14 cellular contexts compared by ENCODE assay signal in genomic region chr2:97997774-97998392, GRCh38. TPM values are rescaled to one million over a fixed set of nuclear protein-coding genes. Genes with fewer than 3 reads are reported as not detected.
DNase-seq lines count a peak whose midpoint lies in the region; TF ChIP-seq lines count a peak whose summit lies in the region.
"Had no signal": no experiment of that assay in that cellular context is flagged by ENCODE, and none has a peak within 500 bp of the region (broad histone marks: within the 10 kb centered on the region; RNA-seq: fewer than 3 reads in every experiment).

No MANE protein-coding gene starts in this region.

- no peaks in the 10 kb centered on the region for H3K9me3 ChIP-seq in CD8-positive, alpha-beta memory T cell (ENCODE audit: low read length)
- H3K9me3 ChIP-seq in testis = no peaks in the 10 kb centered on the region
- H3K9me3 ChIP-seq: Caco-2, heart left ventricle, transverse colon had no signal

- 50 to 70% methylated on average over 8 of the region's 8 CpGs for WGBS in testis, 2 donors

- H3K36me3 Mint-ChIP-seq in CD8-positive, alpha-beta memory T cell = peaks cover 0 to 4% (median 0%) of the 10 kb centered on the region in 3 donors
- H3K36me3 Mint-ChIP-seq: mesothelial cell of epicardium had no signal

- TF ChIP-seq CTCF in epithelial cell of esophagus (IDR thresholded peaks at IDR 0.05; ENCODE audit: insufficient read depth, low read depth, low read length, missing control alignments) = no peak
- no peak for TF ChIP-seq CTCF in testis (IDR thresholded peaks at IDR 0.05)

- H3K4me3 ChIP-seq in epithelial cell of esophagus (ENCODE audit: low read length) (no peak overlapping the region), testis (no peak overlapping the region)
- no peak overlapping the region for H3K4me3 ChIP-seq in CD8-positive, alpha-beta memory T cell (ENCODE audit: low read length)
- H3K4me3 ChIP-seq: heart left ventricle, transverse colon had no signal

- H3K4me1 ChIP-seq in CD8-positive, alpha-beta memory T cell (ENCODE audit: insufficient read depth, low read length) = peaks cover 23% of the 10 kb centered on the region
- H3K4me1 ChIP-seq in testis = peaks cover 15% of the 10 kb centered on the region

- H3K27me3 ChIP-seq in CD8-positive, alpha-beta memory T cell (ENCODE audit: insufficient read depth, low read length, poor library complexity, severe bottlenecking) = no peaks in the 10 kb centered on the region
- no peaks in the 10 kb centered on the region for H3K27me3 ChIP-seq in testis
- H3K27me3 ChIP-seq: heart left ventricle, transverse colon had no signal

- peaks cover 24 to 27% (median 27%) of the 10 kb centered on the region in 3 donors for H3K4me1 Mint-ChIP-seq in CD8-positive, alpha-beta memory T cell

- no peak for TF ChIP-seq POLR2A in testis (IDR thresholded peaks at IDR 0.05)

- CTCF ChIA-PET in CD8-positive, alpha-beta memory T cell (lab: Charles Lee) = no interaction called here

- no peaks in the 10 kb centered on the region for H3K36me3 ChIP-seq in CD8-positive, alpha-beta memory T cell (ENCODE audit: insufficient read depth, low read length)
- H3K36me3 ChIP-seq in testis (ENCODE audit: low read depth, missing control alignments) = no peaks in the 10 kb centered on the region
- H3K36me3 ChIP-seq: heart left ventricle, transverse colon had no signal

- no peak overlapping the region for H3K27ac ChIP-seq in CD8-positive, alpha-beta memory T cell (ENCODE audit: low read depth, low read length)
- H3K27ac ChIP-seq in testis = no peak overlapping the region
- H3K27ac ChIP-seq: heart left ventricle, transverse colon had no signal

- intact Hi-C loops in testis (cut with DNase I; ENCODE audit: low total_unique reads) = no loop called here

- no peaks in the 10 kb centered on the region for H3K27me3 Mint-ChIP-seq in CD8-positive, alpha-beta memory T cell

- H3K27ac Mint-ChIP-seq in CD8-positive, alpha-beta memory T cell = peak overlapping the region in 1 of 8 donors; percentile 22
- H3K27ac Mint-ChIP-seq: mesothelial cell of epicardium had no signal

- no peaks in the 10 kb centered on the region for H3K9me3 Mint-ChIP-seq in CD8-positive, alpha-beta memory T cell
- H3K9me3 Mint-ChIP-seq: mesothelial cell of epicardium had no signal

- POLR2A ChIA-PET in CD8-positive, alpha-beta memory T cell (lab: Charles Lee) = no interaction called here

- DNase-seq in COLO668 (lab: John Stamatoyannopoulos, UW; ENCODE audit: unreplicated experiment) (peak; percentile 91), NCI-H128 (lab: John Stamatoyannopoulos, UW; ENCODE audit: unreplicated experiment) (peak; percentile 35), NCI-H2196 treated with DMSO at 0.1 percent for 48 hours (lab: John Stamatoyannopoulos, UW; ENCODE audit: unreplicated experiment) (peak; percentile 90), epithelial cell of esophagus (ENCODE audit: low read depth) (peak; percentile 79), testis (no peak), activated T-cell treated with anti-CD3 and anti-CD28 coated beads for 4 hours (no peak), cerebellum (ENCODE audit: low spot score) (no peak)
- DNase-seq in CD8-positive, alpha-beta memory T cell = no peak
- DNase-seq: activated CD4-positive, alpha-beta T cell treated with anti-CD3 and anti-CD28 coated beads for 4 hours; Caco-2; heart left ventricle; stimulated activated CD4-positive, alpha-beta T cell treated with anti-CD3 and anti-CD28 coated beads, Interleukin-4, amount 100 ng/mL, for 24 hours; transverse colon had no signal

- H3K4me3 Mint-ChIP-seq in CD8-positive, alpha-beta memory T cell = peak overlapping the region in 3 of 7 donors; percentile 33 to 61 (median 34)
- H3K4me3 Mint-ChIP-seq: mesothelial cell of epicardium had no signal

RNA-seq across cellular contexts. Expression of gene TMEM131, which starts 2.1 kb away (rescaled TPM):
- total RNA-seq in CD8-positive, alpha-beta memory T cell = 10 to 100 TPM; 34.7 to 35.4 TPM
- 14.4 TPM for polyA plus RNA-seq in CD8-positive, alpha-beta memory T cell
- total RNA-seq in testis = 10 to 100 TPM; 49.6 to 54.8 TPM
- polyA plus RNA-seq in testis (ENCODE audit: insufficient read depth, low read depth, low replicate concordance) = 35.0 TPM
- 41.6 TPM for total RNA-seq in cerebellum

Comparison
In these comparisons a context has a peak if more than half of its experiments do, and no peak if none do; other contexts are left out.
1. DNase-seq: peak in COLO668 (single experiment), NCI-H128 (single experiment), NCI-H2196 treated with DMSO at 0.1 percent for 48 hours (single experiment) and epithelial cell of esophagus (single experiment); none in CD8-positive, alpha-beta memory T cell (0 of 5), testis (single experiment), activated T-cell treated with anti-CD3 and anti-CD28 coated beads for 4 hours (single experiment) and cerebellum (single experiment).